Comparison of ENCODE assay signal across 1 cellular context in genomic region chr5:52788505-52788821, GRCh38.
TF ChIP-seq lines count a peak whose summit lies in the region.

No MANE protein-coding gene starts in this region.

TF ChIP-seq in HEK293, 187 proteins besides CTCF, POLR2A, EP300 and RAD21 (continued from another document):
- TF ChIP-seq TSHZ1 (tag by site-specific recombination; IDR thresholded peaks at IDR 0.05; ENCODE audit: borderline replicate concordance) (no peak), ZNF621 (tag by site-specific recombination; IDR thresholded peaks at IDR 0.05) (no peak), ZNF747 (tag by site-specific recombination; IDR thresholded peaks at IDR 0.05) (no peak), ZBTB10 (tag by site-specific recombination; IDR thresholded peaks at IDR 0.05) (no peak), ZNF214 (tag by site-specific recombination; IDR thresholded peaks at IDR 0.05; ENCODE audit: borderline replicate concordance) (no peak), ZNF792 (tag by site-specific recombination; IDR thresholded peaks at IDR 0.05) (no peak), ZBTB20 (tag by site-specific recombination; IDR thresholded peaks at IDR 0.05) (0 out of 2 replicates have a peak, but pooled peaks have one; percentile 10), ZBTB17 (tag by site-specific recombination; IDR thresholded peaks at IDR 0.05) (0 out of 2 replicates have a peak, but pooled peaks have one; percentile 15)
- TF ChIP-seq, protein P1, sequence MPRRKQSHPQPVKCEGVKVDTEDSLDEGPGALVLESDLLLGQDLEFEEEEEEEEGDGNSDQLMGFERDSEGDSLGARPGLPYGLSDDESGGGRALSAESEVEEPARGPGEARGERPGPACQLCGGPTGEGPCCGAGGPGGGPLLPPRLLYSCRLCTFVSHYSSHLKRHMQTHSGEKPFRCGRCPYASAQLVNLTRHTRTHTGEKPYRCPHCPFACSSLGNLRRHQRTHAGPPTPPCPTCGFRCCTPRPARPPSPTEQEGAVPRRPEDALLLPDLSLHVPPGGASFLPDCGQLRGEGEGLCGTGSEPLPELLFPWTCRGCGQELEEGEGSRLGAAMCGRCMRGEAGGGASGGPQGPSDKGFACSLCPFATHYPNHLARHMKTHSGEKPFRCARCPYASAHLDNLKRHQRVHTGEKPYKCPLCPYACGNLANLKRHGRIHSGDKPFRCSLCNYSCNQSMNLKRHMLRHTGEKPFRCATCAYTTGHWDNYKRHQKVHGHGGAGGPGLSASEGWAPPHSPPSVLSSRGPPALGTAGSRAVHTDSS (tag by site-specific recombination; IDR thresholded peaks at IDR 0.05): no peak
- TF ChIP-seq, protein P2, sequence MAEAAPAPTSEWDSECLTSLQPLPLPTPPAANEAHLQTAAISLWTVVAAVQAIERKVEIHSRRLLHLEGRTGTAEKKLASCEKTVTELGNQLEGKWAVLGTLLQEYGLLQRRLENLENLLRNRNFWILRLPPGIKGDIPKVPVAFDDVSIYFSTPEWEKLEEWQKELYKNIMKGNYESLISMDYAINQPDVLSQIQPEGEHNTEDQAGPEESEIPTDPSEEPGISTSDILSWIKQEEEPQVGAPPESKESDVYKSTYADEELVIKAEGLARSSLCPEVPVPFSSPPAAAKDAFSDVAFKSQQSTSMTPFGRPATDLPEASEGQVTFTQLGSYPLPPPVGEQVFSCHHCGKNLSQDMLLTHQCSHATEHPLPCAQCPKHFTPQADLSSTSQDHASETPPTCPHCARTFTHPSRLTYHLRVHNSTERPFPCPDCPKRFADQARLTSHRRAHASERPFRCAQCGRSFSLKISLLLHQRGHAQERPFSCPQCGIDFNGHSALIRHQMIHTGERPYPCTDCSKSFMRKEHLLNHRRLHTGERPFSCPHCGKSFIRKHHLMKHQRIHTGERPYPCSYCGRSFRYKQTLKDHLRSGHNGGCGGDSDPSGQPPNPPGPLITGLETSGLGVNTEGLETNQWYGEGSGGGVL (tag by site-specific recombination; IDR thresholded peaks at IDR 0.05): no peak
